9 cellular contexts compared by ENCODE assay signal in the genomic region with DNA sequence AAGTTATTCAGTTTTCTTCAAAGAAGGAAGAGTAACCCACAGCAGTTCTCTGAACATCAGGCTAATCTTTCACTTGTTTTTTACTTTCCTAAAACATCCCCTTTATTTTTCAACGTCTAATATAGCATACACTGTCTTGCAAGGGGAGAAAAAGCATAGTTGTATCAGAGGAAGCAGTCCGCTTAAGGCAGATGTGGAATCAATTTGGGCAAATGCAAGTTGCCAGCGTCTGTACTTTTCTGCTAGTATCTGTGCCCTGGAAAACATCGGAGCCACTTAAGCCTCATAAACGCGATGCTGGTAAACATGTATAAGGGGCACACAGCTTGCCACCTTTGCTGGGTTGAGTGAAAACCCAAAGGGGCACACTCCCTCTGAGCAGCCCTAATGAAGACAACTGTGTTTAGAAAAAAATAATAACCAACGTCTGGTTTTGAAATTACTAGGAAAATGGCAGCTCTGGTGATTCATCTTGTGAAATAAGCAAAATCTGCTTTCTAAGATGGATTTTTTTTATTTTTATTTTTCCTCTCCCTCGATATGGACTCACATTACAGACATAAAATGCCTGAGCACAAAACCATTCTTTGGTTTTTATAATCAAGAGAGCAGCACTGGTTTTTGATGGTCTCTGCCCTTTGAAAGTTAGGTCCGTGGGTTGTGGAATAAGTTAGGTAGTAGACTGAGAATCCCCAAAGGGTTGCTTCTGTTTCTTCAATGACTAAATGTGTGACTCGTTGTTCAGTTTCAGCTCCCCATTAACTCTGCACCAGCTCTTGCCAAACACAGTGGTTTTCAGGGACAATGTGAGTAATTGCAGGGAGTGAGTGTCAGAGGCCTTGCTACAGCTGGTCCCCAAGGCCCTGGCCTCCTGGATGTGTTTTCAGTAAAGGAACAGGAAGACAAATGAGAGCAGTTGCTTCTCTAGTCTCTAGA. TPM values are rescaled to one million over a fixed set of nuclear protein-coding genes. Genes with fewer than 3 reads are reported as not detected.
DNase-seq lines count a peak whose midpoint lies in the region; ATAC-seq, FAIRE-seq and TF ChIP-seq lines count a peak whose summit lies in the region.
"Had no signal": no experiment of that assay in that cellular context is flagged by ENCODE, and none has a peak within 500 bp of the region (broad histone marks: within the 10 kb centered on the region; RNA-seq: fewer than 3 reads in every experiment).

No MANE protein-coding gene starts in this region.

- intact Hi-C loops in left ventricle myocardium inferior (cut with micrococcal nuclease) = no loop called here

- TF ChIP-seq CTCF in SK-N-SH (IDR thresholded peaks at IDR 0.05) = no peak
- no peak for TF ChIP-seq CTCF in left ventricle myocardium inferior (IDR thresholded peaks at IDR 0.05; ENCODE audit: borderline replicate concordance)

- TF ChIP-seq EP300 in SK-N-SH (IDR thresholded peaks at IDR 0.05; ENCODE audit: borderline replicate concordance in 1 of 2, low read depth in 1 of 2, low read length in 1 of 2) = no peak

- no peak overlapping the region for H3K4me2 ChIP-seq in SK-N-SH
- H3K4me2 ChIP-seq: A549 had no signal

- no peak for TF ChIP-seq RAD21 in SK-N-SH (IDR thresholded peaks at IDR 0.05; ENCODE audit: low read length)

- no peaks in the 10 kb centered on the region for H3F3A ChIP-seq in SK-N-SH (replicated peaks; ENCODE audit: insufficient read depth)

- WGBS in SK-N-SH (ENCODE audit: low lambda C conversion rate) = 42% methylated on average over 10 of the region's 10 CpGs

- H3K9me2 ChIP-seq in SK-N-SH = no peaks in the 10 kb centered on the region

- H4K20me1 ChIP-seq in SK-N-SH (ENCODE audit: insufficient read depth) = no peaks in the 10 kb centered on the region

- H3K9me3 ChIP-seq in SK-N-SH (no peaks in the 10 kb centered on the region), left ventricle myocardium inferior (replicated peaks) (no peaks in the 10 kb centered on the region)
- H3K9me3 ChIP-seq: A549 had no signal

- DNase-seq in SK-N-SH (no peak), SIG-M5 (lab: John Stamatoyannopoulos, UW) (peak; percentile 37), left ventricle myocardium inferior (peak; percentile 42), hippocampal formation (lab: John Stamatoyannopoulos, UW) (no peak), GDM1 (lab: John Stamatoyannopoulos, UW) (no peak), urothelium cell line (ENCODE audit: low spot score) (no peak)

- ATAC-seq in SK-N-SH treated with all-trans-retinoic acid at 6 μM for 48 hours (no peak; the same call in 2 of the 3 replicates), HG02763 (IDR thresholded peaks at IDR 0.05; ENCODE audit: unreplicated experiment) (peak; percentile 90)
- ATAC-seq: A549 had no signal

- POLR2A ChIA-PET in SK-N-SH (lab: Yijun Ruan, JAX) = no interaction called here

- H3K27me3 ChIP-seq in SK-N-SH (ENCODE audit: insufficient read depth) (no peaks in the 10 kb centered on the region), left ventricle myocardium inferior (ENCODE audit: low read depth) (no peaks in the 10 kb centered on the region)

- H3K36me3 ChIP-seq in SK-N-SH (replicated peaks in 1 of 2; ENCODE audit: control insufficient read depth in 1 of 2, insufficient read depth in 2 of 2, low read length in 1 of 2) (no peaks in the 10 kb centered on the region), left ventricle myocardium inferior (no peaks in the 10 kb centered on the region)

- H3K4me3 ChIP-seq in SK-N-SH (ENCODE audit: low read depth in 2 of 2, low read length in 1 of 2) (no peak overlapping the region), left ventricle myocardium inferior (no peak overlapping the region)
- H3K4me3 ChIP-seq: A549 had no signal

- FAIRE-seq in urothelium cell line (lab: Jason Lieb, UNC) = no peak
- FAIRE-seq: A549 had no signal

- H3K79me2 ChIP-seq in SK-N-SH (ENCODE audit: insufficient read depth) = no peaks in the 10 kb centered on the region

- H2AFZ ChIP-seq in SK-N-SH (ENCODE audit: low read depth) = 0 out of 2 replicates have a peak overlapping the region, but pooled peaks have one; percentile 7

- H3K9ac ChIP-seq in SK-N-SH = no peak overlapping the region

- H3K4me1 ChIP-seq in SK-N-SH (ENCODE audit: control insufficient read depth in 1 of 2, insufficient read depth in 2 of 2, low read depth in 1 of 2, low read length in 1 of 2) (peaks cover 0 to 5% of the 10 kb centered on the region in 2 experiments; a peak in 2 of 4 replicates), left ventricle myocardium inferior (peaks cover 13% of the 10 kb centered on the region)
- H3K4me1 ChIP-seq: A549 had no signal

- CTCF ChIA-PET in SK-N-SH (lab: Yijun Ruan, JAX) = interaction anchor here (0.9 to 2.5 kb wide), 3 partner anchors 12 to 25 kb away, joined by 3 to 10 read pairs (median 5); no protein-coding TSS in a partner anchor

- H3K27ac ChIP-seq in SK-N-SH (ENCODE audit: low read depth in 2 of 2, low read length in 1 of 2) (no peak overlapping the region), left ventricle myocardium inferior (replicated peaks) (peak overlapping the region; percentile 54)
- H3K27ac ChIP-seq: A549 had no signal

TF ChIP-seq in SK-N-SH, 30 proteins besides CTCF, POLR2A, EP300 and RAD21 (continues in another document):
- TF ChIP-seq CHD2 (IDR thresholded peaks at IDR 0.05; ENCODE audit: low read length, partially characterized antibody) (no peak), EZH2phosphoT487 (IDR thresholded peaks at IDR 0.05; ENCODE audit: borderline replicate concordance, low read depth) (no peak)
- TF ChIP-seq, protein P1, sequence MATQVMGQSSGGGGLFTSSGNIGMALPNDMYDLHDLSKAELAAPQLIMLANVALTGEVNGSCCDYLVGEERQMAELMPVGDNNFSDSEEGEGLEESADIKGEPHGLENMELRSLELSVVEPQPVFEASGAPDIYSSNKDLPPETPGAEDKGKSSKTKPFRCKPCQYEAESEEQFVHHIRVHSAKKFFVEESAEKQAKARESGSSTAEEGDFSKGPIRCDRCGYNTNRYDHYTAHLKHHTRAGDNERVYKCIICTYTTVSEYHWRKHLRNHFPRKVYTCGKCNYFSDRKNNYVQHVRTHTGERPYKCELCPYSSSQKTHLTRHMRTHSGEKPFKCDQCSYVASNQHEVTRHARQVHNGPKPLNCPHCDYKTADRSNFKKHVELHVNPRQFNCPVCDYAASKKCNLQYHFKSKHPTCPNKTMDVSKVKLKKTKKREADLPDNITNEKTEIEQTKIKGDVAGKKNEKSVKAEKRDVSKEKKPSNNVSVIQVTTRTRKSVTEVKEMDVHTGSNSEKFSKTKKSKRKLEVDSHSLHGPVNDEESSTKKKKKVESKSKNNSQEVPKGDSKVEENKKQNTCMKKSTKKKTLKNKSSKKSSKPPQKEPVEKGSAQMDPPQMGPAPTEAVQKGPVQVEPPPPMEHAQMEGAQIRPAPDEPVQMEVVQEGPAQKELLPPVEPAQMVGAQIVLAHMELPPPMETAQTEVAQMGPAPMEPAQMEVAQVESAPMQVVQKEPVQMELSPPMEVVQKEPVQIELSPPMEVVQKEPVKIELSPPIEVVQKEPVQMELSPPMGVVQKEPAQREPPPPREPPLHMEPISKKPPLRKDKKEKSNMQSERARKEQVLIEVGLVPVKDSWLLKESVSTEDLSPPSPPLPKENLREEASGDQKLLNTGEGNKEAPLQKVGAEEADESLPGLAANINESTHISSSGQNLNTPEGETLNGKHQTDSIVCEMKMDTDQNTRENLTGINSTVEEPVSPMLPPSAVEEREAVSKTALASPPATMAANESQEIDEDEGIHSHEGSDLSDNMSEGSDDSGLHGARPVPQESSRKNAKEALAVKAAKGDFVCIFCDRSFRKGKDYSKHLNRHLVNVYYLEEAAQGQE (IDR thresholded peaks at IDR 0.05; ENCODE audit: low read depth, low read length) = no peak

TF ChIP-seq in SK-N-SH treated with all-trans-retinoic acid at 6 μM for 48 hours, 23 proteins besides CTCF, POLR2A, EP300 and RAD21:
- TF ChIP-seq ZNF8 (CRISPR knock-in tag; IDR thresholded peaks at IDR 0.05) = no peak
- TF ChIP-seq PPARA (CRISPR knock-in tag; IDR thresholded peaks at IDR 0.05; ENCODE audit: borderline replicate concordance) = no peak
- TF ChIP-seq TCF4 (CRISPR knock-in tag; IDR thresholded peaks at IDR 0.05; ENCODE audit: borderline replicate concordance) = no peak
- TF ChIP-seq, protein P2, sequence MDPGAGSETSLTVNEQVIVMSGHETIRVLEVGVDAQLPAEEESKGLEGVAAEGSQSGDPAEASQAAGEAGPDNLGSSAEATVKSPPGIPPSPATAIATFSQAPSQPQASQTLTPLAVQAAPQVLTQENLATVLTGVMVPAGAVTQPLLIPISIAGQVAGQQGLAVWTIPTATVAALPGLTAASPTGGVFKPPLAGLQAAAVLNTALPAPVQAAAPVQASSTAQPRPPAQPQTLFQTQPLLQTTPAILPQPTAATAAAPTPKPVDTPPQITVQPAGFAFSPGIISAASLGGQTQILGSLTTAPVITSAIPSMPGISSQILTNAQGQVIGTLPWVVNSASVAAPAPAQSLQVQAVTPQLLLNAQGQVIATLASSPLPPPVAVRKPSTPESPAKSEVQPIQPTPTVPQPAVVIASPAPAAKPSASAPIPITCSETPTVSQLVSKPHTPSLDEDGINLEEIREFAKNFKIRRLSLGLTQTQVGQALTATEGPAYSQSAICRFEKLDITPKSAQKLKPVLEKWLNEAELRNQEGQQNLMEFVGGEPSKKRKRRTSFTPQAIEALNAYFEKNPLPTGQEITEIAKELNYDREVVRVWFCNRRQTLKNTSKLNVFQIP (CRISPR knock-in tag; IDR thresholded peaks at IDR 0.05; ENCODE audit: borderline replicate concordance, low read depth) = no peak
- TF ChIP-seq ISL1 (CRISPR knock-in tag; IDR thresholded peaks at IDR 0.05) = no peak
- TF ChIP-seq ZFP3 (CRISPR knock-in tag; IDR thresholded peaks at IDR 0.05) = no peak
- no peak for TF ChIP-seq CSDC2 (CRISPR knock-in tag; IDR thresholded peaks at IDR 0.05)

RNA-seq across cellular contexts. Expression of a gene that starts 24.5 kb away (rescaled TPM):
- polyA plus RNA-seq in SK-N-SH (2012; rRNA removed) = 39.2 and 39.4 TPM in 2 replicates
- polyA plus RNA-seq in SK-N-SH (2012; cell fraction: cytosol; rRNA removed) = 56.0 and 63.8 TPM in 2 replicates
- 7.7 and 12.2 TPM in 2 replicates for polyA plus RNA-seq in SK-N-SH (2012; cell fraction: nucleus; rRNA removed)
- total RNA-seq in left ventricle myocardium inferior = 45.4 TPM

Comparison
In these comparisons a context has a peak if more than half of its experiments do, and no peak if none do; other contexts are left out.
1. DNase-seq: peak in SIG-M5 (single experiment) and left ventricle myocardium inferior (single experiment); none in SK-N-SH (single experiment), hippocampal formation (0 of 2), GDM1 (single experiment) and urothelium cell line (single experiment).